16 cellular contexts compared by ENCODE assay signal in genomic region chr12:120588948-120589930, GRCh38. TPM values are rescaled to one million over a fixed set of nuclear protein-coding genes. Genes with fewer than 3 reads are reported as not detected.
DNase-seq lines count a peak whose midpoint lies in the region; ATAC-seq and TF ChIP-seq lines count a peak whose summit lies in the region.
"Had no signal": no experiment of that assay in that cellular context is flagged by ENCODE, and none has a peak within 500 bp of the region (broad histone marks: within the 10 kb centered on the region; RNA-seq: fewer than 3 reads in every experiment).

No MANE protein-coding gene starts in this region.

- no peak overlapping the region for H2AK5ac ChIP-seq in trophoblast cell (ENCODE audit: low read length)

- H4K8ac ChIP-seq in trophoblast cell (ENCODE audit: low read depth, low read length) = no peak overlapping the region

- no peaks in the 10 kb centered on the region for H3K79me1 ChIP-seq in trophoblast cell (ENCODE audit: low read length)

- no peak overlapping the region for H3K9ac ChIP-seq in trophoblast cell (ENCODE audit: low read length)

- H3K23ac ChIP-seq in trophoblast cell (ENCODE audit: low read length) = no peak overlapping the region

- no peak overlapping the region for H2AFZ ChIP-seq in trophoblast cell (ENCODE audit: insufficient read depth, low read length, poor library complexity)

- H3K14ac ChIP-seq in trophoblast cell (ENCODE audit: low read length) = no peak overlapping the region

- H3K27ac ChIP-seq in left ventricle myocardium inferior (replicated peaks) = peak overlapping the region; percentile 92
- no peak overlapping the region for H3K27ac ChIP-seq in trophoblast cell (ENCODE audit: low read depth, low read length)
- no peak overlapping the region for H3K27ac ChIP-seq in aorta (ENCODE audit: low read depth in 1 of 2, low read length in 2 of 2)
- H3K27ac ChIP-seq: suprapubic skin had no signal

- H3K27me3 ChIP-seq in left ventricle myocardium inferior (ENCODE audit: low read depth) (no peaks in the 10 kb centered on the region), trophoblast cell (ENCODE audit: insufficient read depth, low read length) (peaks cover 5% of the 10 kb centered on the region), aorta (ENCODE audit: control insufficient read depth in 1 of 2, insufficient read depth in 2 of 2, low read length in 1 of 2) (no peaks in the 10 kb centered on the region)
- H3K27me3 ChIP-seq: suprapubic skin had no signal

- H3K4me1 ChIP-seq in left ventricle myocardium inferior (peaks cover 27% of the 10 kb centered on the region), trophoblast cell (ENCODE audit: control insufficient read depth in 1 of 2, insufficient read depth in 2 of 2, low read length in 2 of 2) (no peaks in the 10 kb centered on the region), aorta (ENCODE audit: control insufficient read depth in 1 of 2, insufficient read depth in 2 of 2, low read length in 2 of 2) (no peaks in the 10 kb centered on the region)

- H3K36me3 ChIP-seq in left ventricle myocardium inferior (no peaks in the 10 kb centered on the region), trophoblast cell (ENCODE audit: control insufficient read depth in 1 of 2, insufficient read depth in 2 of 2, low read length in 2 of 2) (no peaks in the 10 kb centered on the region), aorta (ENCODE audit: control insufficient read depth in 1 of 2, insufficient read depth in 2 of 2, low read length in 1 of 2) (no peaks in the 10 kb centered on the region)
- H3K36me3 ChIP-seq: suprapubic skin had no signal

- H3K9me3 ChIP-seq in left ventricle myocardium inferior (replicated peaks) (no peaks in the 10 kb centered on the region), trophoblast cell (ENCODE audit: insufficient read depth, low read depth, low read length) (peaks cover 2% of the 10 kb centered on the region), aorta (ENCODE audit: control insufficient read depth, low read length) (no peaks in the 10 kb centered on the region)
- H3K9me3 ChIP-seq: mucosa of descending colon, suprapubic skin had no signal

- H4K12ac ChIP-seq in trophoblast cell (ENCODE audit: low read depth, low read length) = no peak overlapping the region

- H3K79me2 ChIP-seq in trophoblast cell (ENCODE audit: control insufficient read depth, insufficient read depth, low read length, poor library complexity) = no peaks in the 10 kb centered on the region

- no peak overlapping the region for H2BK12ac ChIP-seq in trophoblast cell (ENCODE audit: low read length)

- peak; percentile 19 for DNase-seq in cerebellum (ENCODE audit: low spot score)
- peak; percentile 88 for DNase-seq in left ventricle myocardium inferior
- no peak for DNase-seq in trophoblast cell
- no peak for DNase-seq in aorta
- DNase-seq in stimulated activated CD4-positive, alpha-beta T cell treated with anti-CD3 and anti-CD28 coated beads, Interleukin-4, amount 100 ng/mL, for 1 hour = no peak
- no peak for DNase-seq in COLO668 (lab: John Stamatoyannopoulos, UW; ENCODE audit: unreplicated experiment)
- no peak for DNase-seq in NCI-H1417 (lab: John Stamatoyannopoulos, UW)
- DNase-seq: activated naive CD4-positive, alpha-beta T cell treated with anti-CD3 and anti-CD28 coated beads, Interleukin-2, amount 10 ng/mL, durations not matched to agents 7 days and 5 days; activated T-cell treated with anti-CD3 and anti-CD28 coated beads, Interleukin-2, amount 50 U/mL, for 72 hours; DMS79 treated with DMSO at 0.1 percent for 48 hours; effector memory CD4-positive, alpha-beta T cell; NCI-H526; retina; RPMI8226 had no signal

- no peak overlapping the region for H2BK120ac ChIP-seq in trophoblast cell (ENCODE audit: insufficient read depth, low read length, poor library complexity)

- H4K91ac ChIP-seq in trophoblast cell (ENCODE audit: low read depth, low read length) = no peak overlapping the region

- no CpG with 5 or more reads among the region's 17 CpGs for WGBS in trophoblast cell (ENCODE audit: extremely low coverage, insufficient coverage, insufficient read length)
- WGBS in aorta, 2 donors = 63 to 64% methylated on average over 17 of the region's 17 CpGs

- peak; percentile 28 for ATAC-seq in aorta (ENCODE audit: low FRiP score)
- ATAC-seq: activated T-cell treated with anti-CD3 and anti-CD28 coated beads, Interleukin-2, amount 50 U/mL, for 72 hours; mucosa of descending colon had no signal

- H3K4ac ChIP-seq in trophoblast cell (ENCODE audit: low read depth, low read length) = no peak overlapping the region

- intact Hi-C loops in left ventricle myocardium inferior (cut with micrococcal nuclease) (loop anchor here (5.0 kb wide), 1 partner anchor 58 kb away; no protein-coding TSS in a partner anchor), aorta (cut with DNase I) (loop anchor here in 1 of 2 donors (5.0 kb wide), 1 partner anchor 508 kb away; no protein-coding TSS in a partner anchor)

- TF ChIP-seq CTCF in left ventricle myocardium inferior (IDR thresholded peaks at IDR 0.05; ENCODE audit: borderline replicate concordance) = no peak

- H3K18ac ChIP-seq in trophoblast cell (ENCODE audit: low read length) = no peak overlapping the region

- H2BK5ac ChIP-seq in trophoblast cell (ENCODE audit: low read depth, low read length, poor library complexity) = no peak overlapping the region

- H3K4me3 ChIP-seq in left ventricle myocardium inferior = no peak overlapping the region
- peak overlapping the region; percentile 30 for H3K4me3 ChIP-seq in trophoblast cell (ENCODE audit: low read depth, low read length)
- H3K4me3 ChIP-seq in aorta (ENCODE audit: low read length in 2 of 2) = no peak overlapping the region
- H3K4me3 ChIP-seq: mucosa of descending colon, suprapubic skin had no signal

- H3K4me2 ChIP-seq in trophoblast cell (ENCODE audit: low read length) = no peak overlapping the region

RNA-seq across cellular contexts. Expression of gene POP5, which starts 8.0 kb away (rescaled TPM):
- total RNA-seq in cerebellum (29.7 TPM), left ventricle myocardium inferior (48.3 TPM), aorta (10 to 100 TPM; 18.2 to 26.0 TPM)
- 21.1 and 21.2 TPM in 2 replicates for polyA plus RNA-seq in trophoblast cell (2013)
- polyA plus RNA-seq in aorta = 10 to 100 TPM; 33.8 to 69.7 TPM

RNA-seq across cellular contexts. Expression of gene CABP1, which starts 51.2 kb away (rescaled TPM):
- total RNA-seq in cerebellum (3.3 TPM), left ventricle myocardium inferior (4.2 TPM), aorta (1 to 10 TPM; 1.7 to 3.0 TPM)
- polyA plus RNA-seq in trophoblast cell (2013) = 0.01 and 0.03 TPM in 2 replicates
- 1 to 10 TPM in 1 of 2 donors, not detected in 1; 1.7 TPM for polyA plus RNA-seq in aorta

RNA-seq across cellular contexts. Expression of gene RNF10, which starts 55.1 kb away (rescaled TPM):
- 95.3 TPM for total RNA-seq in cerebellum
- total RNA-seq in left ventricle myocardium inferior = 274 TPM
- polyA plus RNA-seq in trophoblast cell (2013) = 138 and 143 TPM in 2 replicates
- total RNA-seq in aorta = 100 to 1,000 TPM; 184 to 200 TPM
- polyA plus RNA-seq in aorta = 100 to 1,000 TPM in 1 of 2 donors, 10 to 100 TPM in 1; 74.0 to 156 TPM

Comparison
In these comparisons a context has a peak if more than half of its experiments do, and no peak if none do; other contexts are left out.
1. DNase-seq: peak in cerebellum (single experiment) and left ventricle myocardium inferior (single experiment); none in trophoblast cell (0 of 2), aorta (0 of 2), stimulated activated CD4-positive, alpha-beta T cell treated with anti-CD3 and anti-CD28 coated beads, Interleukin-4, amount 100 ng/mL, for 1 hour (single experiment), COLO668 (single experiment) and NCI-H1417 (0 of 3).